ENCODE assay signal across 15 cellular contexts in the genomic region with DNA sequence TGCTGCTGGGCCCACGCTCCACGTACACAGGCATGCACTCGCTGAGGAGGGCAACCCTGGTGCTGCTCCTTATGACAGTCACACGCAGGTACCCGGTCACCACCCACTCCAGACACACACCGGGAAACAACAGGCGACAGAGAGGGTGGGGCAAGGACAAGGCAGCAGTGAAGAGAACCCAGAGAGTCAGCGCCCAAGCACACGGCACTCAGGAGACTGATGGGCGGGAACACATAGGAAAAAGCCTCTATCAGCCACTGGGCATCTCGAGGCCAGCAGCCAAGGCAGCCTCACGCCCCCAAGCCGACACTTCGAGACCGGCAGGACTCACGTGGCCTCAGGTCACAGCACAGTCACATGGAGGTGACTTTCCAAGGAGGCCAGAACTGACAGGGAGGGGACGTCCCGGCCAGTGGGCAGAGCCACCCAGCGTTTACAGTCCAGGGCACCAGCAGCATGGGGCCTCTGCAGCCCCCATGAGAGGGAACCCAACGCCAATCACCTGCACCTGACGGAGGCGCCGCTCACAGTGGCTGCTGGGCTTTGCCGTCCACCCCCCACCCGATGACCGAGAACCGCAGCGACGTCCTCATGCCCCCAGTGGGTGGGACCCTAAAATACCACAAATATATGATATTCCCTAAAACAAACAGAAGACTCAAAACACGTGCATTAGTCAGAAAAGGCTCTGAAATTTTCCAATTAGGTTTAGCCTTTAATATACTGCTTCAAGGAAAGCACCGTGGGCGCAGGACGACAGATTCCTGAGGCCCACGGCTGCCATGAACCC. TPM values are rescaled to one million over a fixed set of nuclear protein-coding genes. Genes with fewer than 3 reads are reported as not detected.
A peak's percentile ranks its signal among the peaks of the same experiment; 100 is the strongest.
DNase-seq lines count a peak whose midpoint lies in the region; ATAC-seq and TF ChIP-seq lines count a peak whose summit lies in the region.
"Had no signal": no experiment of that assay in that cellular context is flagged by ENCODE, and none has a peak within 500 bp of the region (broad histone marks: within the 10 kb centered on the region; RNA-seq: fewer than 3 reads in every experiment).

No MANE protein-coding gene starts in this region.

- peaks cover 28% of the 10 kb centered on the region for H3K4me1 ChIP-seq in CD8-positive, alpha-beta T cell (ENCODE audit: insufficient read depth, low read length)
- H3K4me1 ChIP-seq in neuronal stem cell (ENCODE audit: control insufficient read depth in 2 of 2, insufficient read depth in 1 of 2, low read depth in 1 of 2, low read length in 2 of 2) (no peaks in the 10 kb centered on the region), H9 (ENCODE audit: insufficient read depth, low read length) (no peaks in the 10 kb centered on the region)
- H3K4me1 ChIP-seq: BE2C had no signal

- H3K79me2 ChIP-seq in H9 (ENCODE audit: insufficient read depth, low read length): peaks cover 2% of the 10 kb centered on the region; the same call in 1 of the 2 replicates

- H4K8ac ChIP-seq in neuronal stem cell (ENCODE audit: low read depth, low read length): no peak overlapping the region
- H4K8ac ChIP-seq in H9 (replicated peaks; ENCODE audit: insufficient read length, low read depth, low read length): no peak overlapping the region

- H3K27ac ChIP-seq in CD8-positive, alpha-beta T cell (ENCODE audit: low read depth, low read length): peak overlapping the region; percentile 15
- peak overlapping the region; percentile 77 for H3K27ac ChIP-seq in KOPT-K1 (ENCODE audit: low read depth, low read length, poor library complexity, severe bottlenecking)
- H3K27ac ChIP-seq in neuronal stem cell (replicated peaks; ENCODE audit: low read length): no peak overlapping the region
- no peak overlapping the region for H3K27ac ChIP-seq in H9 (ENCODE audit: insufficient read length, low read depth, low read length)
- H3K27ac ChIP-seq: brain microvascular endothelial cell had no signal

- H3K36me3 Mint-ChIP-seq in CD8-positive, alpha-beta T cell: peaks cover 85% of the 10 kb centered on the region
- H3K36me3 Mint-ChIP-seq in glutamatergic neuron (ENCODE audit: unreplicated experiment) (no peaks in the 10 kb centered on the region), H9 (ENCODE audit: insufficient read depth in 1 of 3, low read depth in 3 of 3) (peaks cover 41 to 85% (median 74%) of the 10 kb centered on the region in 3 experiments; a peak in 6 of 7 replicates)

- H3K27me3 Mint-ChIP-seq in CD8-positive, alpha-beta T cell (ENCODE audit: low read depth): no peaks in the 10 kb centered on the region
- H3K27me3 Mint-ChIP-seq in glutamatergic neuron (ENCODE audit: unreplicated experiment) (peaks cover 10% of the 10 kb centered on the region), H9 (ENCODE audit: low read depth) (no peaks in the 10 kb centered on the region)
- H3K27me3 Mint-ChIP-seq: stimulated activated memory B cell treated with anti-CD40 and anti-IgM and Interleukin-4, amounts not matched to agents 10 μg/mL and 1 μg/mL and 100 μg/mL, for 72 hours had no signal

- H3K27ac Mint-ChIP-seq in CD8-positive, alpha-beta T cell: peak overlapping the region; percentile 92
- H3K27ac Mint-ChIP-seq in glutamatergic neuron (ENCODE audit: unreplicated experiment) (peak overlapping the region; percentile 33), H9 (peak overlapping the region in 1 of 3 experiments; percentile 78; a peak in 2 of 7 replicates)
- H3K27ac Mint-ChIP-seq: stimulated activated memory B cell treated with anti-CD40 and anti-IgM and Interleukin-4, amounts not matched to agents 10 μg/mL and 1 μg/mL and 100 μg/mL, for 72 hours had no signal

- H3K4me3 Mint-ChIP-seq in CD8-positive, alpha-beta T cell: peak overlapping the region; percentile 49
- H3K4me3 Mint-ChIP-seq in glutamatergic neuron (ENCODE audit: unreplicated experiment) (no peak overlapping the region), H9 (no peak overlapping the region)
- H3K4me3 Mint-ChIP-seq: stimulated activated memory B cell treated with anti-CD40 and anti-IgM and Interleukin-4, amounts not matched to agents 10 μg/mL and 1 μg/mL and 100 μg/mL, for 72 hours had no signal

- peak overlapping the region; percentile 75 for H3K9ac ChIP-seq in neuronal stem cell (ENCODE audit: low read depth, low read length, poor library complexity)
- H3K9ac ChIP-seq in H9 (ENCODE audit: extremely low read depth, insufficient read length, low read length): no peak overlapping the region

- no peaks in the 10 kb centered on the region for H4K20me1 ChIP-seq in H9 (ENCODE audit: control insufficient read depth, insufficient read depth, insufficient read length)

- H3K4ac ChIP-seq in neuronal stem cell (ENCODE audit: low read length) (no peak overlapping the region), H9 (ENCODE audit: low read depth, low read length) (no peak overlapping the region)

- H3K4me1 Mint-ChIP-seq in CD8-positive, alpha-beta T cell (ENCODE audit: low read depth): peaks cover 31% of the 10 kb centered on the region
- H3K4me1 Mint-ChIP-seq in glutamatergic neuron (ENCODE audit: low read depth, unreplicated experiment): peaks cover 20% of the 10 kb centered on the region
- no peaks in the 10 kb centered on the region for H3K4me1 Mint-ChIP-seq in H9
- H3K4me1 Mint-ChIP-seq: stimulated activated memory B cell treated with anti-CD40 and anti-IgM and Interleukin-4, amounts not matched to agents 10 μg/mL and 1 μg/mL and 100 μg/mL, for 72 hours had no signal

- CTCF ChIA-PET in CD8-positive, alpha-beta T cell (lab: Charles Lee): interaction anchor here (0.6 kb wide), 1 partner anchor 40 kb away, joined by 3 read pairs; no protein-coding TSS in a partner anchor

- H4K91ac ChIP-seq in neuronal stem cell (ENCODE audit: low read depth, low read length, poor library complexity): no peak overlapping the region
- no peak overlapping the region for H4K91ac ChIP-seq in H9 (ENCODE audit: insufficient read length, low read depth, low read length)

- H3K18ac ChIP-seq in neuronal stem cell (ENCODE audit: low read length) (no peak overlapping the region), H9 (ENCODE audit: insufficient read length, low read depth, low read length) (no peak overlapping the region)

- H2AK5ac ChIP-seq in neuronal stem cell (ENCODE audit: low read depth, low read length) (no peak overlapping the region), H9 (ENCODE audit: insufficient read length, low read length) (no peak overlapping the region)

- no peaks in the 10 kb centered on the region for H3K23me2 ChIP-seq in H9 (ENCODE audit: insufficient read length, low read depth, low read length, poor library complexity, severe bottlenecking)

- no peak overlapping the region for H3K56ac ChIP-seq in H9 (ENCODE audit: insufficient read length, low read depth, low read length)

- H3K79me1 ChIP-seq in neuronal stem cell (ENCODE audit: low read depth, low read length) (peaks cover 17% of the 10 kb centered on the region), H9 (ENCODE audit: insufficient read depth, low read depth, low read length, poor library complexity, severe bottlenecking) (no peaks in the 10 kb centered on the region)

- no peak overlapping the region for H2BK20ac ChIP-seq in H9 (ENCODE audit: low read depth, low read length, poor library complexity, severe bottlenecking)

- H2AFZ ChIP-seq in neuronal stem cell (ENCODE audit: low read length) (no peak overlapping the region), H9 (ENCODE audit: low read length) (no peak overlapping the region)

- no peaks in the 10 kb centered on the region for H3K27me3 ChIP-seq in CD8-positive, alpha-beta T cell (ENCODE audit: insufficient read depth, low read length)
- H3K27me3 ChIP-seq in neuronal stem cell (ENCODE audit: control insufficient read depth in 3 of 3, insufficient read depth in 3 of 3, low read depth in 1 of 3, low read length in 3 of 3) (no peaks in the 10 kb centered on the region), H9 (ENCODE audit: insufficient read depth, low read length) (no peaks in the 10 kb centered on the region)
- H3K27me3 ChIP-seq: BE2C, brain microvascular endothelial cell had no signal

- H4K5ac ChIP-seq in H9 (ENCODE audit: insufficient read length, low read depth, low read length): no peak overlapping the region

- no peak overlapping the region for H2BK12ac ChIP-seq in neuronal stem cell (ENCODE audit: low read length)
- H2BK12ac ChIP-seq in H9 (ENCODE audit: insufficient read length, low read depth, low read length): no peak overlapping the region

- H2BK120ac ChIP-seq in neuronal stem cell (ENCODE audit: low read depth, low read length) (no peak overlapping the region), H9 (ENCODE audit: low read depth, low read length, poor library complexity, severe bottlenecking) (no peak overlapping the region)

- no peak overlapping the region for H2BK15ac ChIP-seq in neuronal stem cell (ENCODE audit: low read length)
- H2BK15ac ChIP-seq in H9 (ENCODE audit: low read depth, low read length): no peak overlapping the region

- no peaks in the 10 kb centered on the region for H3K9me3 ChIP-seq in CD8-positive, alpha-beta T cell (ENCODE audit: low read length)
- H3K9me3 ChIP-seq in KOPT-K1 (ENCODE audit: insufficient read depth, low read length, poor library complexity, severe bottlenecking) (no peaks in the 10 kb centered on the region), neuronal stem cell (replicated peaks in 1 of 2; ENCODE audit: control insufficient read depth in 2 of 2, insufficient read depth in 1 of 2, low read depth in 1 of 2, low read length in 2 of 2) (no peaks in the 10 kb centered on the region), H9 (ENCODE audit: control insufficient read depth, low read depth, low read length) (no peaks in the 10 kb centered on the region)
- H3K9me3 ChIP-seq: BE2C had no signal

- ATAC-seq in CD8-positive, alpha-beta T cell: no peak
- no peak for ATAC-seq in HG03457 (IDR thresholded peaks at IDR 0.05; ENCODE audit: unreplicated experiment)
- ATAC-seq: stimulated activated memory B cell treated with anti-CD40 and anti-IgM and Interleukin-4, amounts not matched to agents 10 μg/mL and 1 μg/mL and 100 μg/mL, for 72 hours had no signal

- POLR2A ChIA-PET in CD8-positive, alpha-beta T cell (lab: Charles Lee): interaction anchor here (1.8 kb wide), 1 partner anchor 19 kb away, joined by 9 read pairs; a partner anchor contains a TSS

- H3K36me3 ChIP-seq in CD8-positive, alpha-beta T cell (ENCODE audit: insufficient read depth, low read length): peaks cover 44% of the 10 kb centered on the region
- H3K36me3 ChIP-seq in KOPT-K1 (ENCODE audit: insufficient read depth, low read length) (peaks cover 69% of the 10 kb centered on the region), neuronal stem cell (replicated peaks in 1 of 2; ENCODE audit: control insufficient read depth in 2 of 2, insufficient read depth in 2 of 2, low read length in 2 of 2) (peaks cover 61 to 96% of the 10 kb centered on the region in 2 donors)

- intact Hi-C loops in CD8-positive, alpha-beta T cell (cut with DNase I, micrococcal nuclease): loop anchor here (2.0 kb wide), 2 partner anchors 17 to 79 kb away; no protein-coding TSS in a partner anchor

- no CpG with 5 or more reads among the region's 34 CpGs for WGBS in neuronal stem cell (ENCODE audit: extremely low coverage in 2 of 2, insufficient read length in 2 of 2, insufficient replicate concordance in 1 of 2), 2 donors
- no CpG with 5 or more reads among the region's 34 CpGs for WGBS in H9 (ENCODE audit: extremely low coverage, insufficient read length, low lambda C conversion rate)

- no peak for DNase-seq in CD8-positive, alpha-beta T cell
- DNase-seq in glutamatergic neuron (no peak), neuronal stem cell (ENCODE audit: low spot score) (no peak), RPMI8226 (no peak), H9 (no peak)
- DNase-seq: activated CD4-positive, alpha-beta T cell treated with anti-CD3 and anti-CD28 coated beads, Interleukin-2, amount 50 U/mL, for 48 hours; BE2C; brain microvascular endothelial cell; GOT3; NCI-H2107; SHP77; T-helper 9 cell had no signal

- H3K4me3 ChIP-seq in CD8-positive, alpha-beta T cell (ENCODE audit: low read depth, low read length): no peak overlapping the region
- H3K4me3 ChIP-seq in neuronal stem cell (ENCODE audit: low read length in 2 of 2): no peak overlapping the region

- no peak overlapping the region for H3K14ac ChIP-seq in neuronal stem cell (ENCODE audit: low read length)
- H3K14ac ChIP-seq in H9 (ENCODE audit: insufficient read depth, low read length): no peak overlapping the region

- H3T11ph ChIP-seq in H9 (ENCODE audit: low read length): no peak overlapping the region

- H2BK5ac ChIP-seq in neuronal stem cell (ENCODE audit: low read length) (no peak overlapping the region), H9 (ENCODE audit: insufficient read length, low read length) (no peak overlapping the region)

- TF ChIP-seq CTCF in CD8-positive, alpha-beta T cell (IDR thresholded peaks at IDR 0.05): no peak
- TF ChIP-seq CTCF in glutamatergic neuron (IDR thresholded peaks at IDR 0.05; ENCODE audit: partially characterized antibody, unreplicated experiment) (no peak), H9 (conservative IDR thresholded peaks at IDR 0.05) (no peak)

- H3K9me3 Mint-ChIP-seq in CD8-positive, alpha-beta T cell: no peaks in the 10 kb centered on the region
- H3K9me3 Mint-ChIP-seq in glutamatergic neuron (ENCODE audit: unreplicated experiment) (peaks cover 5% of the 10 kb centered on the region), H9 (no peaks in the 10 kb centered on the region)
- H3K9me3 Mint-ChIP-seq: stimulated activated memory B cell treated with anti-CD40 and anti-IgM and Interleukin-4, amounts not matched to agents 10 μg/mL and 1 μg/mL and 100 μg/mL, for 72 hours had no signal

- no peak overlapping the region for H3K23ac ChIP-seq in neuronal stem cell (ENCODE audit: low read depth, low read length, poor library complexity)
- H3K23ac ChIP-seq in H9 (ENCODE audit: insufficient read length, low read depth, low read length): no peak overlapping the region

- H3K4me2 ChIP-seq in neuronal stem cell (ENCODE audit: insufficient read depth, low read length, poor library complexity, severe bottlenecking): no peak overlapping the region
- H3K4me2 ChIP-seq in H9 (ENCODE audit: insufficient read depth, insufficient read length, low read length): no peak overlapping the region

RNA-seq across cellular contexts. Expression of a gene that starts 19.7 kb away (rescaled TPM):
- total RNA-seq in CD8-positive, alpha-beta T cell: 10 to 100 TPM; 71.0 to 73.3 TPM
- total RNA-seq in glutamatergic neuron (ENCODE audit: unreplicated experiment): 249 TPM
- polyA plus RNA-seq in neuronal stem cell (2013, experiment 1 of 2): 134 TPM
- 131 TPM for polyA plus RNA-seq in neuronal stem cell (2013, experiment 2 of 2)
- total RNA-seq in H9 (2021): 107 and 112 TPM in 2 replicates

RNA-seq across cellular contexts. Expression of a gene that starts 35.9 kb away (rescaled TPM):
- total RNA-seq in CD8-positive, alpha-beta T cell: 10 to 100 TPM; 84.7 to 87.3 TPM
- total RNA-seq in glutamatergic neuron (ENCODE audit: unreplicated experiment) (63.5 TPM), H9 (2021) (82.9 and 85.7 TPM in 2 replicates)
- 216 TPM for polyA plus RNA-seq in neuronal stem cell (2013, experiment 1 of 2)
- 212 TPM for polyA plus RNA-seq in neuronal stem cell (2013, experiment 2 of 2)

RNA-seq across cellular contexts. Expression of a gene that starts 52.2 kb away (rescaled TPM):
- total RNA-seq in CD8-positive, alpha-beta T cell: 10 to 100 TPM; 88.8 to 89.1 TPM
- total RNA-seq in glutamatergic neuron (ENCODE audit: unreplicated experiment) (77.7 TPM), H9 (2021) (106 and 121 TPM in 2 replicates)
- polyA plus RNA-seq in neuronal stem cell (2013, experiment 1 of 2): 48.4 TPM
- 50.1 TPM for polyA plus RNA-seq in neuronal stem cell (2013, experiment 2 of 2)

Comparison
In these comparisons a context has a peak if more than half of its experiments do, and no peak if none do; other contexts are left out.
1. H3K27ac ChIP-seq: peak in CD8-positive, alpha-beta T cell (single experiment) and KOPT-K1 (single experiment); none in neuronal stem cell (single experiment) and H9 (single experiment).